Comparison of ENCODE assay signal across 1 cellular context in genomic region chr19:10752913-10753285, GRCh38.
TF ChIP-seq lines count a peak whose summit lies in the region.

No MANE protein-coding gene starts in this region.

TF ChIP-seq in HepG2, 621 proteins besides CTCF, POLR2A, EP300 and RAD21:
- TF ChIP-seq ZNF770 (CRISPR knock-in tag; IDR thresholded peaks at IDR 0.05) (0 out of 2 replicates have a peak, but pooled peaks have one; percentile 50), SAP130 (CRISPR knock-in tag; IDR thresholded peaks at IDR 0.05; ENCODE audit: low read depth) (no peak)
TF ChIP-seq in HepG2: peak in this region for 1.
